In genomic region chr10:93030409-93030808, GRCh38 we compare ENCODE assay signal across 13 cellular contexts. TPM values are rescaled to one million over a fixed set of nuclear protein-coding genes. Genes with fewer than 3 reads are reported as not detected.
DNase-seq lines count a peak whose midpoint lies in the region; FAIRE-seq and TF ChIP-seq lines count a peak whose summit lies in the region.
"Had no signal": no experiment of that assay in that cellular context is flagged by ENCODE, and none has a peak within 500 bp of the region (broad histone marks: within the 10 kb centered on the region; RNA-seq: fewer than 3 reads in every experiment).

No MANE protein-coding gene starts in this region.

- H3K79me2 ChIP-seq in SK-N-SH (ENCODE audit: insufficient read depth) (no peaks in the 10 kb centered on the region), smooth muscle cell (ENCODE audit: low read depth) (no peaks in the 10 kb centered on the region)

- H4K20me1 ChIP-seq in SK-N-SH (ENCODE audit: insufficient read depth) (no peaks in the 10 kb centered on the region), smooth muscle cell (ENCODE audit: low read depth) (no peaks in the 10 kb centered on the region)

- H3K9me3 ChIP-seq in SK-N-SH: no peaks in the 10 kb centered on the region
- H3K9me3 ChIP-seq in smooth muscle cell (replicated peaks; ENCODE audit: low read depth): peaks cover 3% of the 10 kb centered on the region

- H3K27ac ChIP-seq in SK-N-SH (ENCODE audit: low read depth in 2 of 2, low read length in 1 of 2) (peak overlapping the region; percentile 66 to 72; a peak in 3 of 4 replicates), smooth muscle cell (ENCODE audit: low read depth) (peak overlapping the region; percentile 51)

- H2AFZ ChIP-seq in SK-N-SH (ENCODE audit: low read depth) (peak overlapping the region; percentile 76), smooth muscle cell (ENCODE audit: low read depth) (no peak overlapping the region)

- CTCF ChIA-PET in SK-N-SH (lab: Yijun Ruan, JAX): no interaction called here

- DNase-seq in H54 (ENCODE audit: insufficient read length, low spot score): peak; percentile 50
- no peak for DNase-seq in SK-N-SH
- DNase-seq in fibroblast of the aortic adventitia (ENCODE audit: low read depth): peak; percentile 78
- no peak for DNase-seq in smooth muscle cell (lab: John Stamatoyannopoulos, UW; ENCODE audit: unreplicated experiment)
- no peak for DNase-seq in putamen (ENCODE audit: low spot score)
- no peak for DNase-seq in stimulated activated CD4-positive, alpha-beta T cell treated with anti-CD3 and anti-CD28 coated beads, Interleukin-15, amount 100 ng/mL, for 24 hours
- no peak for DNase-seq in activated CD4-positive, alpha-beta T cell treated with anti-CD3 and anti-CD28 coated beads for 4 hours
- no peak for DNase-seq in central memory CD4-positive, alpha-beta T cell
- DNase-seq: activated CD4-positive, CD25-positive, alpha-beta regulatory T cell treated with anti-CD3 and anti-CD28 coated beads, Interleukin-2, amount 50 U/mL, for 72 hours; activated naive CD4-positive, alpha-beta T cell; left colon; NCI-H2081 treated with DMSO at 0.1 percent for 48 hours had no signal

- TF ChIP-seq CTCF in SK-N-SH (IDR thresholded peaks at IDR 0.05) (no peak), fibroblast of the aortic adventitia (IDR thresholded peaks at IDR 0.05; ENCODE audit: insufficient read depth, low read length) (no peak), smooth muscle cell (IDR thresholded peaks at IDR 0.05; ENCODE audit: borderline replicate concordance, insufficient read depth, poor library complexity, severe bottlenecking) (no peak)

- TF ChIP-seq POLR2A in H54 (IDR thresholded peaks at IDR 0.05; ENCODE audit: low read depth, low read length): no peak

- TF ChIP-seq RAD21 in SK-N-SH (IDR thresholded peaks at IDR 0.05; ENCODE audit: low read length): no peak

- TF ChIP-seq EP300 in SK-N-SH (IDR thresholded peaks at IDR 0.05; ENCODE audit: borderline replicate concordance in 1 of 2, low read depth in 1 of 2, low read length in 1 of 2): peak in 1 of 2 experiments; percentile 52; a peak in 1 of 4 replicates

- H3K36me3 ChIP-seq in SK-N-SH (replicated peaks in 1 of 2; ENCODE audit: control insufficient read depth in 1 of 2, insufficient read depth in 2 of 2, low read length in 1 of 2) (no peaks in the 10 kb centered on the region), smooth muscle cell (ENCODE audit: low read depth) (no peaks in the 10 kb centered on the region)

- H3K9ac ChIP-seq in SK-N-SH (no peak overlapping the region; the same call in 1 of the 2 replicates), smooth muscle cell (ENCODE audit: low read depth) (no peak overlapping the region)

- H3K9me2 ChIP-seq in SK-N-SH: no peaks in the 10 kb centered on the region

- H3K4me3 ChIP-seq in SK-N-SH (ENCODE audit: low read depth in 2 of 2, low read length in 1 of 2) (no peak overlapping the region), fibroblast of the aortic adventitia (ENCODE audit: low read depth, low read length) (no peak overlapping the region), smooth muscle cell (no peak overlapping the region)

- POLR2A ChIA-PET in SK-N-SH (lab: Yijun Ruan, JAX): no interaction called here

- H3F3A ChIP-seq in SK-N-SH (replicated peaks; ENCODE audit: insufficient read depth): peaks cover 15% of the 10 kb centered on the region
- H3F3A ChIP-seq in smooth muscle cell (ENCODE audit: low read depth): no peaks in the 10 kb centered on the region

- FAIRE-seq in H54 (lab: Jason Lieb, UNC): peak; percentile 95

- H3K4me2 ChIP-seq in SK-N-SH: peak overlapping the region; percentile 45
- peak overlapping the region; percentile 63 for H3K4me2 ChIP-seq in smooth muscle cell

- H3K27me3 ChIP-seq in SK-N-SH (ENCODE audit: insufficient read depth) (no peaks in the 10 kb centered on the region), smooth muscle cell (ENCODE audit: low read depth) (no peaks in the 10 kb centered on the region)

- peaks cover 0 to 34% of the 10 kb centered on the region in 2 experiments; a peak in 3 of 4 replicates for H3K4me1 ChIP-seq in SK-N-SH (ENCODE audit: control insufficient read depth in 1 of 2, insufficient read depth in 2 of 2, low read depth in 1 of 2, low read length in 1 of 2)
- H3K4me1 ChIP-seq in smooth muscle cell (ENCODE audit: low read depth): peaks cover 10% of the 10 kb centered on the region

TF ChIP-seq in SK-N-SH, 30 proteins besides CTCF, POLR2A, EP300 and RAD21 (continues in another document):
- TF ChIP-seq RCOR1 (IDR thresholded peaks at IDR 0.05; ENCODE audit: low read length) (no peak), PBX3 (IDR thresholded peaks at IDR 0.05) (no peak), MEF2A (IDR thresholded peaks at IDR 0.05; ENCODE audit: borderline replicate concordance, low read depth) (no peak), REST (IDR thresholded peaks at IDR 0.05; ENCODE audit: low read depth, low read length) (no peak), SMC3 (IDR thresholded peaks at IDR 0.05; ENCODE audit: low read depth, low read length) (no peak), YY1 (IDR thresholded peaks at IDR 0.05; ENCODE audit: low read depth) (no peak), ELF1 (IDR thresholded peaks at IDR 0.05) (no peak), USF1 (IDR thresholded peaks at IDR 0.05; ENCODE audit: borderline replicate concordance, low read depth) (no peak), TEAD4 (IDR thresholded peaks at IDR 0.05; ENCODE audit: borderline replicate concordance, insufficient read depth) (peak; percentile 57; the same call in 1 of the 2 replicates), FOSL2 (IDR thresholded peaks at IDR 0.05; ENCODE audit: borderline replicate concordance, low read depth) (peak; percentile 94), MXI1 (IDR thresholded peaks at IDR 0.05; ENCODE audit: low read depth, low read length) (no peak), NFIC (IDR thresholded peaks at IDR 0.05; ENCODE audit: borderline replicate concordance) (no peak; the same call in 1 of the 2 replicates), FOXM1 (IDR thresholded peaks at IDR 0.05; ENCODE audit: low read depth) (no peak), TAF1 (IDR thresholded peaks at IDR 0.05; ENCODE audit: borderline replicate concordance, low read depth, low read length) (no peak), CHD2 (IDR thresholded peaks at IDR 0.05; ENCODE audit: low read length, partially characterized antibody) (no peak), EZH2phosphoT487 (IDR thresholded peaks at IDR 0.05; ENCODE audit: borderline replicate concordance, low read depth) (no peak)

RNA-seq across cellular contexts. Expression of gene CYP26C1, which starts 30.2 kb away (rescaled TPM):
- not detected in 2 replicates for polyA plus RNA-seq in SK-N-SH (2012; rRNA removed)
- not detected in 2 replicates for polyA plus RNA-seq in SK-N-SH (2012; cell fraction: cytosol; rRNA removed)
- polyA plus RNA-seq in SK-N-SH (2012; cell fraction: nucleus; rRNA removed): not detected in 2 replicates
- 0.09 TPM in 1 of 2 replicates, not detected in the other for total RNA-seq in fibroblast of the aortic adventitia (ENCODE audit: low replicate concordance)
- 0.13 TPM in 1 of 2 replicates, not detected in the other for total RNA-seq in smooth muscle cell
- not detected in 2 replicates for polyA plus RNA-seq in smooth muscle cell

RNA-seq across cellular contexts. Expression of gene CYP26A1, which starts 43.3 kb away (rescaled TPM):
- not detected in 2 replicates for polyA plus RNA-seq in SK-N-SH (2012; rRNA removed)
- polyA plus RNA-seq in SK-N-SH (2012; cell fraction: cytosol; rRNA removed): not detected in 2 replicates
- 0.11 TPM in 1 of 2 replicates, not detected in the other for polyA plus RNA-seq in SK-N-SH (2012; cell fraction: nucleus; rRNA removed)
- total RNA-seq in fibroblast of the aortic adventitia (ENCODE audit: low replicate concordance): not detected in 2 replicates
- total RNA-seq in smooth muscle cell: not detected in 2 replicates
- 0.14 TPM in 1 of 2 replicates, not detected in the other for polyA plus RNA-seq in smooth muscle cell
- total RNA-seq: left colon, posterior vena cava had no signal

Comparison
In these comparisons a context has a peak if more than half of its experiments do, and no peak if none do; other contexts are left out.
1. DNase-seq: peak in H54 (single experiment) and fibroblast of the aortic adventitia (single experiment); none in SK-N-SH (single experiment), smooth muscle cell (single experiment), putamen (single experiment), stimulated activated CD4-positive, alpha-beta T cell treated with anti-CD3 and anti-CD28 coated beads, Interleukin-15, amount 100 ng/mL, for 24 hours (single experiment), activated CD4-positive, alpha-beta T cell treated with anti-CD3 and anti-CD28 coated beads for 4 hours (0 of 2) and central memory CD4-positive, alpha-beta T cell (single experiment).